In genomic region chr10:69327463-69328345, GRCh38 we compare ENCODE assay signal across 8 cellular contexts. TPM values are rescaled to one million over a fixed set of nuclear protein-coding genes. Genes with fewer than 3 reads are reported as not detected.
A peak's percentile ranks its signal among the peaks of the same experiment; 100 is the strongest.
DNase-seq lines count a peak whose midpoint lies in the region; ATAC-seq and TF ChIP-seq lines count a peak whose summit lies in the region.

No MANE protein-coding gene starts in this region.

- H3K4me2 ChIP-seq in Loucy (ENCODE audit: low read depth, low read length, poor library complexity, severe bottlenecking) (peak overlapping the region; percentile 80), fibroblast of lung (ENCODE audit: extremely low read depth, insufficient read depth, low read length) (peak overlapping the region; percentile 65)

- intact Hi-C loops in vagina (cut with DNase I): no loop called here

- H3K9me3 ChIP-seq in Loucy (ENCODE audit: insufficient read depth, low read depth, low read length) (no peaks in the 10 kb centered on the region), fibroblast of lung (ENCODE audit: control insufficient read depth, insufficient read depth, low read depth, low read length) (no peaks in the 10 kb centered on the region), vagina (no peaks in the 10 kb centered on the region)

- peaks cover 33% of the 10 kb centered on the region for H3K4me1 ChIP-seq in Loucy (ENCODE audit: insufficient read depth, low read length, poor library complexity, severe bottlenecking)
- H3K4me1 ChIP-seq in fibroblast of lung (ENCODE audit: control insufficient read depth, extremely low read depth, insufficient read depth, low read length): peaks cover 5% of the 10 kb centered on the region
- H3K4me1 ChIP-seq in vagina: peaks cover 93% of the 10 kb centered on the region

- H3K79me2 ChIP-seq in Loucy (ENCODE audit: insufficient read depth, low read length) (peaks cover 100% of the 10 kb centered on the region), fibroblast of lung (ENCODE audit: control insufficient read depth, insufficient read depth, low read length) (peaks cover 84% of the 10 kb centered on the region)

- no peaks in the 10 kb centered on the region for H3K27me3 Mint-ChIP-seq in activated T-cell treated with anti-CD3 and anti-CD28 coated beads, Interleukin-2, amount 50 U/mL, for 24 hours
- H3K27me3 Mint-ChIP-seq in natural killer cell treated with Interleukin-12 subunit alpha and Interleukin-12 subunit beta and Interleukin-15 and Interleukin-18, amount 100 ng/mL, for 72 hours: no peaks in the 10 kb centered on the region

- H3F3A ChIP-seq in Loucy (ENCODE audit: low read depth): no peaks in the 10 kb centered on the region

- H4K20me1 ChIP-seq in Loucy (ENCODE audit: insufficient read depth, low read length, poor library complexity, severe bottlenecking) (peaks cover 27% of the 10 kb centered on the region), fibroblast of lung (ENCODE audit: control insufficient read depth, extremely low read depth, insufficient read depth, low read length) (no peaks in the 10 kb centered on the region)

- peak overlapping the region; percentile 74 for H3K4me3 Mint-ChIP-seq in activated T-cell treated with anti-CD3 and anti-CD28 coated beads, Interleukin-2, amount 50 U/mL, for 24 hours
- H3K4me3 Mint-ChIP-seq in natural killer cell treated with Interleukin-12 subunit alpha and Interleukin-12 subunit beta and Interleukin-15 and Interleukin-18, amount 100 ng/mL, for 72 hours: peak overlapping the region; percentile 52

- peak overlapping the region; percentile 50 for H3K9ac ChIP-seq in Loucy (ENCODE audit: low read depth, low read length, poor library complexity, severe bottlenecking)
- no peak overlapping the region for H3K9ac ChIP-seq in fibroblast of lung (ENCODE audit: insufficient read depth, low read length)

- peaks cover 78% of the 10 kb centered on the region for H3K4me1 Mint-ChIP-seq in activated T-cell treated with anti-CD3 and anti-CD28 coated beads, Interleukin-2, amount 50 U/mL, for 24 hours (ENCODE audit: low read depth)
- H3K4me1 Mint-ChIP-seq in natural killer cell treated with Interleukin-12 subunit alpha and Interleukin-12 subunit beta and Interleukin-15 and Interleukin-18, amount 100 ng/mL, for 72 hours (ENCODE audit: low read depth in 2 of 2): peaks cover 41 to 45% of the 10 kb centered on the region in 2 donors

- H3K27ac ChIP-seq in fibroblast of lung (ENCODE audit: insufficient read depth, low read length) (peak overlapping the region; percentile 15), vagina (peak overlapping the region; percentile 80)

- H3K4me3 ChIP-seq in Loucy (ENCODE audit: low read length, poor library complexity, severe bottlenecking): peak overlapping the region; percentile 66
- peak overlapping the region in 2 of 4 experiments; percentile 13 to 27 for H3K4me3 ChIP-seq in fibroblast of lung (replicated peaks in 1 of 4; ENCODE audit: control extremely low read depth in 1 of 4, insufficient read depth in 1 of 4, low read depth in 3 of 4, low read length in 4 of 4)
- H3K4me3 ChIP-seq in vagina: peak overlapping the region in 1 of 2 donors; percentile 16

- peak; percentile 77 for DNase-seq in EH (ENCODE audit: low read depth)
- peak; percentile 62 for DNase-seq in activated T-cell treated with anti-CD3 and anti-CD28 coated beads, Interleukin-2, amount 50 U/mL, for 24 hours
- DNase-seq in fibroblast of lung (ENCODE audit: low read depth in 2 of 2): peak; percentile 73 to 81
- DNase-seq in natural killer cell treated with Interleukin-12 subunit alpha and Interleukin-12 subunit beta and Interleukin-15 and Interleukin-18, amount 100 ng/mL, for 72 hours (ENCODE audit: low spot score): peak; percentile 67
- no peak for DNase-seq in vagina (ENCODE audit: extremely low spot score in 2 of 2)
- DNase-seq in amniotic stem cell (lab: John Stamatoyannopoulos, UW): no peak

- H3K9me3 Mint-ChIP-seq in activated T-cell treated with anti-CD3 and anti-CD28 coated beads, Interleukin-2, amount 50 U/mL, for 24 hours: no peaks in the 10 kb centered on the region
- no peaks in the 10 kb centered on the region for H3K9me3 Mint-ChIP-seq in natural killer cell treated with Interleukin-12 subunit alpha and Interleukin-12 subunit beta and Interleukin-15 and Interleukin-18, amount 100 ng/mL, for 72 hours

- H3K9me2 ChIP-seq in Loucy (replicated peaks; ENCODE audit: low read depth, low read length): no peaks in the 10 kb centered on the region

- peaks cover 64% of the 10 kb centered on the region for H3K36me3 Mint-ChIP-seq in activated T-cell treated with anti-CD3 and anti-CD28 coated beads, Interleukin-2, amount 50 U/mL, for 24 hours (ENCODE audit: low read depth)
- H3K36me3 Mint-ChIP-seq in natural killer cell treated with Interleukin-12 subunit alpha and Interleukin-12 subunit beta and Interleukin-15 and Interleukin-18, amount 100 ng/mL, for 72 hours: no peaks in the 10 kb centered on the region

- TF ChIP-seq CTCF in Loucy (conservative IDR thresholded peaks at IDR 0.05; ENCODE audit: low read length) (no peak), fibroblast of lung (conservative IDR thresholded peaks at IDR 0.05 in 1 of 2, IDR thresholded peaks at IDR 0.05 in 1 of 2; ENCODE audit: low read depth in 1 of 2, low read length in 2 of 2) (no peak), vagina (IDR thresholded peaks at IDR 0.05) (no peak)

- ATAC-seq in GM21576 (IDR thresholded peaks at IDR 0.05; ENCODE audit: unreplicated experiment): peak; percentile 79
- peak; percentile 69 to 72 for ATAC-seq in natural killer cell treated with Interleukin-12 subunit alpha and Interleukin-12 subunit beta and Interleukin-15 and Interleukin-18, amount 100 ng/mL, for 72 hours

- peak overlapping the region; percentile 81 for H3K27ac Mint-ChIP-seq in activated T-cell treated with anti-CD3 and anti-CD28 coated beads, Interleukin-2, amount 50 U/mL, for 24 hours
- H3K27ac Mint-ChIP-seq in natural killer cell treated with Interleukin-12 subunit alpha and Interleukin-12 subunit beta and Interleukin-15 and Interleukin-18, amount 100 ng/mL, for 72 hours: peak overlapping the region; percentile 44 to 72

- H3K27me3 ChIP-seq in Loucy (ENCODE audit: insufficient read depth, low read length, poor library complexity, severe bottlenecking) (no peaks in the 10 kb centered on the region), fibroblast of lung (ENCODE audit: control insufficient read depth, insufficient read depth, low read length) (no peaks in the 10 kb centered on the region), vagina (no peaks in the 10 kb centered on the region)

- no peak for TF ChIP-seq POLR2A in vagina (IDR thresholded peaks at IDR 0.05)

- H3K36me3 ChIP-seq in Loucy (ENCODE audit: insufficient read depth, low read length) (peaks cover 3% of the 10 kb centered on the region; the same call in 1 of the 2 replicates), fibroblast of lung (ENCODE audit: control insufficient read depth, insufficient read depth, low read length) (peaks cover 4% of the 10 kb centered on the region), vagina (no peaks in the 10 kb centered on the region)

- H2AFZ ChIP-seq in Loucy (ENCODE audit: low read length) (no peak overlapping the region; the same call in 1 of the 2 replicates), fibroblast of lung (ENCODE audit: low read length) (no peak overlapping the region)

RNA-seq across cellular contexts. Expression of gene HK1, which starts 49.4 kb away (rescaled TPM):
- total RNA-seq in fibroblast of lung (106 and 172 TPM in 2 replicates), vagina (106 TPM)
- 60.6 and 86.2 TPM in 2 replicates for polyA plus RNA-seq in fibroblast of lung
- polyA plus RNA-seq in fibroblast of lung (2012): 99.0 and 147 TPM in 2 replicates
- 114 and 174 TPM in 2 replicates for polyA minus RNA-seq in fibroblast of lung (ENCODE audit: low replicate concordance)
- 100 to 1,000 TPM; 169 to 185 TPM for total RNA-seq in natural killer cell treated with Interleukin-12 subunit alpha and Interleukin-12 subunit beta and Interleukin-15 and Interleukin-18, amount 100 ng/mL, for 72 hours

Comparison
In these comparisons a context has a peak if more than half of its experiments do, and no peak if none do; other contexts are left out.
1. DNase-seq: peak in EH (single experiment), activated T-cell treated with anti-CD3 and anti-CD28 coated beads, Interleukin-2, amount 50 U/mL, for 24 hours (single experiment), fibroblast of lung (2 of 2) and natural killer cell treated with Interleukin-12 subunit alpha and Interleukin-12 subunit beta and Interleukin-15 and Interleukin-18, amount 100 ng/mL, for 72 hours (single experiment); none in vagina (0 of 2) and amniotic stem cell (single experiment).